Comparison of ENCODE assay signal across 8 cellular contexts in genomic region chr7:726084-726853, GRCh38. TPM values are rescaled to one million over a fixed set of nuclear protein-coding genes. Genes with fewer than 3 reads are reported as not detected.
A peak's percentile ranks its signal among the peaks of the same experiment; 100 is the strongest.
DNase-seq lines count a peak whose midpoint lies in the region; ATAC-seq and TF ChIP-seq lines count a peak whose summit lies in the region.

Gene DNAAF5, plus strand, starts transcription at chr7:726699. Its CDS starts 22 bp downstream, at chr7:726721.

- peak within 1 kb of the TSS; percentile 88 to 100 (median 96) for H3K4me3 ChIP-seq in BLaER1 treated with 17β-estradiol and CSF1 and Interleukin-3, amounts not matched to agents 10 nM and 100 nM
- peak within 1 kb of the TSS; percentile 78 for H3K4me3 ChIP-seq in lower leg skin (ENCODE audit: low read depth, poor library complexity, severe bottlenecking)

- peak; percentile 73 for ATAC-seq in HG03457 (IDR thresholded peaks at IDR 0.05; ENCODE audit: unreplicated experiment)

- intact Hi-C loops in lower leg skin (cut with DNase I; ENCODE audit: low total_unique reads), result no loop called here

- H3K4me2 ChIP-seq in BLaER1 treated with 17β-estradiol and CSF1 and Interleukin-3, amounts not matched to agents 10 nM and 100 nM, result peak within 1 kb of the TSS; percentile 85 to 98 (median 96)

- peak within 1 kb of the TSS; percentile 85 to 95 (median 88) for H3K9ac ChIP-seq in BLaER1 treated with 17β-estradiol and CSF1 and Interleukin-3, amounts not matched to agents 10 nM and 100 nM

- H3K27me3 ChIP-seq in BLaER1 treated with 17β-estradiol and CSF1 and Interleukin-3, amounts not matched to agents 10 nM and 100 nM, result no peaks in the 10 kb centered on the region; a peak in 1 of 22 replicates

- H3K9me3 ChIP-seq in BLaER1 treated with 17β-estradiol and CSF1 and Interleukin-3, amounts not matched to agents 10 nM and 100 nM (replicated peaks in 1 of 11), result peaks cover 19 to 49% (median 41%) of the 10 kb centered on the region in 11 experiments; a peak in 21 of 22 replicates

- WGBS in lower leg skin, 2 donors, result 12 to 17% methylated on average over 16 to 40 of the region's 56 CpGs

- peaks cover 19 to 59% (median 53%) of the 10 kb centered on the region in 11 experiments; a peak in 21 of 22 replicates for H3K36me3 ChIP-seq in BLaER1 treated with 17β-estradiol and CSF1 and Interleukin-3, amounts not matched to agents 10 nM and 100 nM

- peak within 1 kb of the TSS; percentile 55 to 94 (median 86) for H3K27ac ChIP-seq in BLaER1 treated with 17β-estradiol and CSF1 and Interleukin-3, amounts not matched to agents 10 nM and 100 nM

- peaks cover 0 to 36% (median 13%) of the 10 kb centered on the region in 11 experiments; a peak in 16 of 22 replicates for H4K20me1 ChIP-seq in BLaER1 treated with 17β-estradiol and CSF1 and Interleukin-3, amounts not matched to agents 10 nM and 100 nM

- TF ChIP-seq POLR2A in lower leg skin (IDR thresholded peaks at IDR 0.05), result no peak

- no peak for TF ChIP-seq CTCF in lower leg skin (IDR thresholded peaks at IDR 0.05)

- peaks cover 24 to 44% (median 35%) of the 10 kb centered on the region in 10 experiments for H3K4me1 ChIP-seq in BLaER1 treated with 17β-estradiol and CSF1 and Interleukin-3, amounts not matched to agents 10 nM and 100 nM

- DNase-seq in GM19240 (ENCODE audit: insufficient read length, low spot score), result peak; percentile 91
- DNase-seq in NCI-H69 (lab: John Stamatoyannopoulos, UW), result peak; percentile 95
- peak; percentile 72 to 81 for DNase-seq in activated CD4-positive, alpha-beta T cell treated with anti-CD3 and anti-CD28 coated beads, Interleukin-2, amount 50 U/mL, for 24 hours (ENCODE audit: low read depth in 1 of 2, low spot score in 1 of 2)
- peak; percentile 76 to 86 for DNase-seq in dermis microvascular lymphatic vessel endothelial cell (ENCODE audit: low read depth in 2 of 2)
- DNase-seq in lower leg skin (ENCODE audit: low spot score in 2 of 2), result peak; percentile 72 to 96
- DNase-seq in stimulated activated CD4-positive, alpha-beta T cell treated with anti-CD3 and anti-CD28 coated beads, Interleukin-4, amount 100 ng/mL, for 4 hours, result peak; percentile 88 to 89

RNA-seq across cellular contexts. Expression of gene DNAAF5, which starts in this region (rescaled TPM):
- 14.4 and 18.8 TPM in 2 replicates for total RNA-seq in dermis microvascular lymphatic vessel endothelial cell
- total RNA-seq in lower leg skin, result 10 to 100 TPM; 19.0 to 25.3 (median 24.1) TPM

Comparison
In these comparisons a context has a peak if more than half of its experiments do, and no peak if none do; other contexts are left out.
1. Peak in every context shown above with its lines: DNase-seq, ATAC-seq, H3K4me3 ChIP-seq and H3K27ac ChIP-seq.